Comparison of ENCODE assay signal across 8 cellular contexts in genomic region chr11:67400251-67400941, GRCh38. TPM values are rescaled to one million over a fixed set of nuclear protein-coding genes. Genes with fewer than 3 reads are reported as not detected.
A peak's percentile ranks its signal among the peaks of the same experiment; 100 is the strongest.
DNase-seq lines count a peak whose midpoint lies in the region; ATAC-seq and TF ChIP-seq lines count a peak whose summit lies in the region.

No MANE protein-coding gene starts in this region.

- H3K4me3 ChIP-seq in GM08714 (ENCODE audit: low read length) (peak overlapping the region; percentile 78), fibroblast of the aortic adventitia (ENCODE audit: low read depth, low read length) (peak overlapping the region; percentile 87), psoas muscle (peak overlapping the region; percentile 99)

- intact Hi-C loops in psoas muscle (cut with DNase I): loop anchor here (2.0 to 5.0 kb wide), 2 partner anchors 67 to 106 kb away; partner anchors contain the start of gene TMEM134 (in 2 of the 2)

- H3K9me3 ChIP-seq in psoas muscle: no peaks in the 10 kb centered on the region

- WGBS in psoas muscle, 3 donors: 31 to 44% (median 35%) methylated on average over 23 of the region's 23 CpGs

- H3K27me3 ChIP-seq in psoas muscle (ENCODE audit: insufficient read depth in 3 of 3, low read length in 2 of 3): no peaks in the 10 kb centered on the region

- DNase-seq in fibroblast of the aortic adventitia (ENCODE audit: low read depth) (peak; percentile 45), psoas muscle (no peak), HK-2 (ENCODE audit: unreplicated experiment) (no peak), ecto neural progenitor cell (ENCODE audit: low spot score) (no peak), ACHN (no peak)

- H3K36me3 ChIP-seq in psoas muscle (ENCODE audit: insufficient read depth in 1 of 2, low read depth in 1 of 2): peaks cover 0 to 54% of the 10 kb centered on the region in 2 donors

- no peak for ATAC-seq in psoas muscle
- ATAC-seq in HG02623 (IDR thresholded peaks at IDR 0.05; ENCODE audit: unreplicated experiment): no peak

- H3K27ac ChIP-seq in VCaP (peak overlapping the region; percentile 99), psoas muscle (peak overlapping the region; percentile 95)

- peaks cover 32% of the 10 kb centered on the region for H3K4me1 ChIP-seq in psoas muscle

- in situ Hi-C loops in ACHN (cut with HindIII; ENCODE audit: low pct_ligation_motif_present, low pct_unique_long_range_greater_than_20kb, low sequenced_read_pairs): no loop called here

- TF ChIP-seq CTCF in VCaP (conservative IDR thresholded peaks at IDR 0.05): no peak
- no peak for TF ChIP-seq CTCF in fibroblast of the aortic adventitia (IDR thresholded peaks at IDR 0.05; ENCODE audit: insufficient read depth, low read length)
- no peak for TF ChIP-seq CTCF in psoas muscle (IDR thresholded peaks at IDR 0.05)

RNA-seq across cellular contexts. Expression of gene PPP1CA, which starts 1.3 kb away (rescaled TPM):
- total RNA-seq in fibroblast of the aortic adventitia (ENCODE audit: low replicate concordance) (97.6 and 129 TPM in 2 replicates), psoas muscle (100 to 1,000 TPM in 1 of 4 donors, 10 to 100 TPM in 3; 72.6 to 113 (median 86.6) TPM)
- polyA plus RNA-seq in psoas muscle: 100 to 1,000 TPM; 108 to 191 (median 147) TPM

RNA-seq across cellular contexts. Expression of gene TBC1D10C, which starts 3.5 kb away (rescaled TPM):
- total RNA-seq in fibroblast of the aortic adventitia (ENCODE audit: low replicate concordance) (not detected in 2 replicates), psoas muscle (1 to 10 TPM in 3 of 4 donors, under 1 TPM in 1; 0.65 to 1.6 (median 1.2) TPM)
- under 1 TPM; 0.25 to 0.52 (median 0.34) TPM for polyA plus RNA-seq in psoas muscle

RNA-seq across cellular contexts. Expression of gene RAD9A, which starts 8.6 kb away (rescaled TPM):
- total RNA-seq in fibroblast of the aortic adventitia (ENCODE audit: low replicate concordance): 4.7 and 11.2 TPM in 2 replicates
- total RNA-seq in psoas muscle: 1 to 10 TPM; 1.8 to 6.7 (median 5.8) TPM
- 10 to 100 TPM in 2 of 3 donors, 1 to 10 TPM in 1; 7.1 to 12.3 (median 10.1) TPM for polyA plus RNA-seq in psoas muscle

RNA-seq across cellular contexts. Expression of gene CARNS1, which starts 15.1 kb away (rescaled TPM):
- total RNA-seq in fibroblast of the aortic adventitia (ENCODE audit: low replicate concordance) (0.09 and 0.16 TPM in 2 replicates), psoas muscle (10 to 100 TPM in 2 of 4 donors, 1 to 10 TPM in 2; 7.0 to 27.5 (median 10.0) TPM)
- polyA plus RNA-seq in psoas muscle: 1 to 10 TPM; 2.1 to 5.9 (median 4.2) TPM

RNA-seq across cellular contexts. Expression of gene CLCF1, which starts 27.0 kb away (rescaled TPM):
- 1.5 and 9.4 TPM in 2 replicates for total RNA-seq in fibroblast of the aortic adventitia (ENCODE audit: low replicate concordance)
- total RNA-seq in psoas muscle: 1 to 10 TPM in 1 of 4 donors, under 1 TPM in 3; 0.44 to 1.5 (median 0.82) TPM
- 1 to 10 TPM in 1 of 3 donors, under 1 TPM in 2; 0.47 to 6.5 (median 0.62) TPM for polyA plus RNA-seq in psoas muscle
